Comparison of ENCODE assay signal across 1 cellular context in the genomic region with DNA sequence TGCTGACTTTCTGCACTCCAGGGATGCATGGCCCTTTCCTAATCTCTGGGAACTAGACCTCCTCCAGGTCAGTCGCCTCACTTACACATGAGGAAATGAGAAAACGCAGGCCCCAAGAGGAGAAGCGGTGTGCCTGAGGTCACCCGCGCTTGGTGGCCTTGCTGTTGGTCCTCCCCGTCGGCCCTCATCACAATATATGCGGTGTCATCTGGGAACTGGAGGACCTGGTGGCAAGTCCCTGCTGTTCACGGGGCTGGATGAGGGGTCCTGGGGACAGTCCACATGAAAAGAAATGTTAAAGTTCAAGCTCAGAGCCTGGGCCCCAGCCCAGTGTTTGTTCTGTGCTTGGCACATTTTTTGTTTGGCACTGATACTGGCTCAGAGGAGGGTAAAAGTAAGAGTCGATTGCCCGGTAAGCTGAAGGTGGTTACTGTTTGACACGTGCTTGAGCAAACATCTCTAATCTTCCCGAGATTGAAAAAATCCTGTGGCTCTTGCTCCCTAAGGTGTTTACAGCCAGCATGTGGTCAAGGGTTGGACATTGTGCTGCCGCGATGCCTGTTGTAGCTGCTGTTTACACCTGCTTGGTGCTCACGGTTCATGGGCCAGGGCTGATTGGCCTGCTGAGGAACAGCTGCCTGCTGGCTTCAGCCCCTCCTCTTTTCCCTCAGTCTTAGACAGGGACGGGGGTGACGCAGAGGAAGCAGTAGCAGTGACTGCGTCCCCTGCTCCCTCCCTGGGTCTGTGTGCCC.
TF ChIP-seq lines count a peak whose summit lies in the region.

No MANE protein-coding gene starts in this region.

TF ChIP-seq in GM23338, 12 proteins besides CTCF, POLR2A, EP300 and RAD21 (continued from another document):
- no peak for TF ChIP-seq EZH2 (IDR thresholded peaks at IDR 0.05; ENCODE audit: low read depth, unreplicated experiment)
- TF ChIP-seq EZH2phosphoT487 (IDR thresholded peaks at IDR 0.05; ENCODE audit: unreplicated experiment) = no peak
- no peak for TF ChIP-seq CREB1 (CRISPR knock-in tag; IDR thresholded peaks at IDR 0.05; ENCODE audit: low read depth)
- TF ChIP-seq ZNF331 (CRISPR knock-in tag; IDR thresholded peaks at IDR 0.05; ENCODE audit: low read depth) = no peak
